Comparison of ENCODE assay signal across 1 cellular context in the genomic region with DNA sequence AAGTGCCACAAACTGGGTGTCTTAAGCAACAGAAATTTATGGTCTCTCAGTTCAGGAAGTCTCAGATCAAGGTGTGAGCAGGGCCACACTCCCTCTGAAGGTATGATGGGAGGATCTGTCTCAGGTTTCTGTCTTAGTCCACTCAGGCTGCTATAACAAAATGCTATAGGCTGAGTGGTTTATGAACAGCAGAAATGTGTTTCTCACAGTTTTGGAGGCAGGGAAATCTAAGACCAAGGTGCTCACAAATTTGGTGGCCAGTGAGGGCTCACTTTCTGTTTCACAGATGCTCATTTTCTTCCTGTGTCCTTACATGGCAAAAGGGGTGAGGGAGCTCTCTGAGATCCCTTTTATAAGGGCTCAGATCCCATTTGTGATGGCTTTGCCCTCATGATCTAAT.
TF ChIP-seq lines count a peak whose summit lies in the region.

No MANE protein-coding gene starts in this region.

TF ChIP-seq in GM23338, 12 proteins besides CTCF, POLR2A, EP300 and RAD21 (continued from another document):
- TF ChIP-seq, protein P1, sequence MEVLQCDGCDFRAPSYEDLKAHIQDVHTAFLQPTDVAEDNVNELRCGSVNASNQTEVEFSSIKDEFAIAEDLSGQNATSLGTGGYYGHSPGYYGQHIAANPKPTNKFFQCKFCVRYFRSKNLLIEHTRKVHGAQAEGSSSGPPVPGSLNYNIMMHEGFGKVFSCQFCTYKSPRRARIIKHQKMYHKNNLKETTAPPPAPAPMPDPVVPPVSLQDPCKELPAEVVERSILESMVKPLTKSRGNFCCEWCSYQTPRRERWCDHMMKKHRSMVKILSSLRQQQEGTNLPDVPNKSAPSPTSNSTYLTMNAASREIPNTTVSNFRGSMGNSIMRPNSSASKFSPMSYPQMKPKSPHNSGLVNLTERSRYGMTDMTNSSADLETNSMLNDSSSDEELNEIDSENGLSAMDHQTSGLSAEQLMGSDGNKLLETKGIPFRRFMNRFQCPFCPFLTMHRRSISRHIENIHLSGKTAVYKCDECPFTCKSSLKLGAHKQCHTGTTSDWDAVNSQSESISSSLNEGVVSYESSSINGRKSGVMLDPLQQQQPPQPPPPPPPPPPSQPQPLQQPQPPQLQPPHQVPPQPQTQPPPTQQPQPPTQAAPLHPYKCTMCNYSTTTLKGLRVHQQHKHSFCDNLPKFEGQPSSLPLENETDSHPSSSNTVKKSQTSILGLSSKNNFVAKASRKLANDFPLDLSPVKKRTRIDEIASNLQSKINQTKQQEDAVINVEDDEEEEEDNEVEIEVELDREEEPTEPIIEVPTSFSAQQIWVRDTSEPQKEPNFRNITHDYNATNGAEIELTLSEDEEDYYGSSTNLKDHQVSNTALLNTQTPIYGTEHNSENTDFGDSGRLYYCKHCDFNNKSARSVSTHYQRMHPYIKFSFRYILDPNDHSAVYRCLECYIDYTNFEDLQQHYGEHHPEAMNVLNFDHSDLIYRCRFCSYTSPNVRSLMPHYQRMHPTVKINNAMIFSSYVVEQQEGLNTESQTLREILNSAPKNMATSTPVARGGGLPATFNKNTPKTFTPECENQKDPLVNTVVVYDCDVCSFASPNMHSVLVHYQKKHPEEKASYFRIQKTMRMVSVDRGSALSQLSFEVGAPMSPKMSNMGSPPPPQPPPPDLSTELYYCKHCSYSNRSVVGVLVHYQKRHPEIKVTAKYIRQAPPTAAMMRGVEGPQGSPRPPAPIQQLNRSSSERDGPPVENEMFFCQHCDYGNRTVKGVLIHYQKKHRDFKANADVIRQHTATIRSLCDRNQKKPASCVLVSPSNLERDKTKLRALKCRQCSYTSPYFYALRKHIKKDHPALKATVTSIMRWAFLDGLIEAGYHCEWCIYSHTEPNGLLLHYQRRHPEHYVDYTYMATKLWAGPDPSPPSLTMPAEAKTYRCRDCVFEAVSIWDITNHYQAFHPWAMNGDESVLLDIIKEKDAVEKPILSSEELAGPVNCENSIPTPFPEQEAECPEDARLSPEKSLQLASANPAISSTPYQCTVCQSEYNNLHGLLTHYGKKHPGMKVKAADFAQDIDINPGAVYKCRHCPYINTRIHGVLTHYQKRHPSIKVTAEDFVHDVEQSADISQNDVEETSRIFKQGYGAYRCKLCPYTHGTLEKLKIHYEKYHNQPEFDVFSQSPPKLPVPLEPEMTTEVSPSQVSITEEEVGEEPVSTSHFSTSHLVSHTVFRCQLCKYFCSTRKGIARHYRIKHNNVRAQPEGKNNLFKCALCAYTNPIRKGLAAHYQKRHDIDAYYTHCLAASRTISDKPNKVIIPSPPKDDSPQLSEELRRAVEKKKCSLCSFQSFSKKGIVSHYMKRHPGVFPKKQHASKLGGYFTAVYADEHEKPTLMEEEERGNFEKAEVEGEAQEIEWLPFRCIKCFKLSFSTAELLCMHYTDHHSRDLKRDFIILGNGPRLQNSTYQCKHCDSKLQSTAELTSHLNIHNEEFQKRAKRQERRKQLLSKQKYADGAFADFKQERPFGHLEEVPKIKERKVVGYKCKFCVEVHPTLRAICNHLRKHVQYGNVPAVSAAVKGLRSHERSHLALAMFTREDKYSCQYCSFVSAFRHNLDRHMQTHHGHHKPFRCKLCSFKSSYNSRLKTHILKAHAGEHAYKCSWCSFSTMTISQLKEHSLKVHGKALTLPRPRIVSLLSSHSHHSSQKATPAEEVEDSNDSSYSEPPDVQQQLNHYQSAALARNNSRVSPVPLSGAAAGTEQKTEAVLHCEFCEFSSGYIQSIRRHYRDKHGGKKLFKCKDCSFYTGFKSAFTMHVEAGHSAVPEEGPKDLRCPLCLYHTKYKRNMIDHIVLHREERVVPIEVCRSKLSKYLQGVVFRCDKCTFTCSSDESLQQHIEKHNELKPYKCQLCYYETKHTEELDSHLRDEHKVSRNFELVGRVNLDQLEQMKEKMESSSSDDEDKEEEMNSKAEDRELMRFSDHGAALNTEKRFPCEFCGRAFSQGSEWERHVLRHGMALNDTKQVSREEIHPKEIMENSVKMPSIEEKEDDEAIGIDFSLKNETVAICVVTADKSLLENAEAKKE (CRISPR knock-in tag; IDR thresholded peaks at IDR 0.05): no peak
- TF ChIP-seq EZH2phosphoT487 (IDR thresholded peaks at IDR 0.05; ENCODE audit: unreplicated experiment): no peak
